Comparison of ENCODE assay signal across 10 cellular contexts in genomic region chr7:27122075-27122910, GRCh38. TPM values are rescaled to one million over a fixed set of nuclear protein-coding genes. Genes with fewer than 3 reads are reported as not detected.
DNase-seq lines count a peak whose midpoint lies in the region; ATAC-seq and TF ChIP-seq lines count a peak whose summit lies in the region.
"Had no signal": no experiment of that assay in that cellular context is flagged by ENCODE, and none has a peak within 500 bp of the region (broad histone marks: within the 10 kb centered on the region; RNA-seq: fewer than 3 reads in every experiment).

No MANE protein-coding gene starts in this region.

- no peaks in the 10 kb centered on the region for H3K9me3 ChIP-seq in colonic mucosa
- H3K9me3 ChIP-seq in liver (ENCODE audit: control insufficient read depth in 4 of 4, low read length in 3 of 4) = peaks cover 0 to 4% (median 0%) of the 10 kb centered on the region in 4 donors
- H3K9me3 ChIP-seq in spleen = no peaks in the 10 kb centered on the region

- H3K4me1 Mint-ChIP-seq in activated CD8-positive, alpha-beta T cell treated with anti-CD3 and anti-CD28 coated beads for 36 hours (ENCODE audit: low read depth) = no peaks in the 10 kb centered on the region

- H3K36me3 ChIP-seq in colonic mucosa (no peaks in the 10 kb centered on the region), liver (ENCODE audit: control insufficient read depth in 4 of 4, insufficient read depth in 3 of 4, low read depth in 1 of 4, low read length in 3 of 4) (no peaks in the 10 kb centered on the region), spleen (no peaks in the 10 kb centered on the region)

- CTCF ChIA-PET in activated CD8-positive, alpha-beta T cell treated with anti-CD3 and anti-CD28 coated beads for 36 hours (lab: Charles Lee) = no interaction called here

- H3K27me3 Mint-ChIP-seq in activated CD8-positive, alpha-beta T cell treated with anti-CD3 and anti-CD28 coated beads for 36 hours = peaks cover 8% of the 10 kb centered on the region

- no peak overlapping the region for H3K27ac Mint-ChIP-seq in activated CD8-positive, alpha-beta T cell treated with anti-CD3 and anti-CD28 coated beads for 36 hours
- no peak overlapping the region for H3K27ac Mint-ChIP-seq in activated naive CD4-positive, alpha-beta T cell treated with anti-CD3 and anti-CD28 coated beads, Interleukin-2, amount 50 U/mL, for 72 hours

- H3K27me3 ChIP-seq in colonic mucosa (no peaks in the 10 kb centered on the region), liver (ENCODE audit: control insufficient read depth in 4 of 4, insufficient read depth in 4 of 4, low read length in 3 of 4) (peaks cover 4 to 21% (median 11%) of the 10 kb centered on the region in 4 donors), spleen (replicated peaks in 1 of 7) (no peaks in the 10 kb centered on the region)

- H3K36me3 Mint-ChIP-seq in activated CD8-positive, alpha-beta T cell treated with anti-CD3 and anti-CD28 coated beads for 36 hours (ENCODE audit: low read depth) = no peaks in the 10 kb centered on the region
- no peaks in the 10 kb centered on the region for H3K36me3 Mint-ChIP-seq in activated naive CD4-positive, alpha-beta T cell treated with anti-CD3 and anti-CD28 coated beads, Interleukin-2, amount 50 U/mL, for 72 hours

- WGBS in liver = 24% methylated on average over 42 of the region's 42 CpGs
- 80 to 91% (median 84%) methylated on average over 42 of the region's 42 CpGs for WGBS in spleen, 5 donors

- no peak for TF ChIP-seq CTCF in colonic mucosa (IDR thresholded peaks at IDR 0.05)
- no peak for TF ChIP-seq CTCF in liver (IDR thresholded peaks at IDR 0.05; ENCODE audit: low read depth, low read length, missing input control)
- TF ChIP-seq CTCF in spleen (IDR thresholded peaks at IDR 0.05 in 8 of 11, conservative IDR thresholded peaks at IDR 0.05 in 3 of 11) = no peak
- no peak for TF ChIP-seq CTCF in activated CD8-positive, alpha-beta T cell treated with anti-CD3 and anti-CD28 coated beads for 36 hours (IDR thresholded peaks at IDR 0.05)

- H3K9ac ChIP-seq in colonic mucosa (ENCODE audit: low read depth in 2 of 2, low read length in 2 of 2) = peak overlapping the region; percentile 56 to 87
- H3K9ac ChIP-seq in liver (ENCODE audit: low read depth in 1 of 2, low read length in 2 of 2) = no peak overlapping the region

- no peak for TF ChIP-seq RAD21 in liver (IDR thresholded peaks at IDR 0.05)

- DNase-seq in HuH-7 (ENCODE audit: low spot score) (peak; percentile 73), colonic mucosa (peak; percentile 91), spleen (no peak), cortex of kidney (lab: John Stamatoyannopoulos, UW) (no peak), GM19238 (ENCODE audit: insufficient read length, low spot score) (no peak)
- no peak for DNase-seq in activated CD8-positive, alpha-beta T cell treated with anti-CD3 and anti-CD28 coated beads for 36 hours
- no peak for DNase-seq in activated naive CD4-positive, alpha-beta T cell treated with anti-CD3 and anti-CD28 coated beads, Interleukin-2, amount 50 U/mL, for 72 hours (ENCODE audit: low spot score in 2 of 2)
- DNase-seq: NCI-H226, Right ventricle myocardium superior had no signal

- no peaks in the 10 kb centered on the region for H3K9me3 Mint-ChIP-seq in activated CD8-positive, alpha-beta T cell treated with anti-CD3 and anti-CD28 coated beads for 36 hours
- no peaks in the 10 kb centered on the region for H3K9me3 Mint-ChIP-seq in activated naive CD4-positive, alpha-beta T cell treated with anti-CD3 and anti-CD28 coated beads, Interleukin-2, amount 50 U/mL, for 72 hours

- TF ChIP-seq POLR2A in spleen (IDR thresholded peaks at IDR 0.05) = no peak

- peaks cover 17% of the 10 kb centered on the region for H3K4me1 ChIP-seq in colonic mucosa
- peaks cover 4 to 16% (median 9%) of the 10 kb centered on the region in 4 donors for H3K4me1 ChIP-seq in liver (ENCODE audit: control insufficient read depth in 4 of 4, insufficient read depth in 4 of 4, low read length in 3 of 4)
- H3K4me1 ChIP-seq in spleen = peaks cover 0 to 22% (median 6%) of the 10 kb centered on the region in 6 donors

- H3K4me3 Mint-ChIP-seq in activated CD8-positive, alpha-beta T cell treated with anti-CD3 and anti-CD28 coated beads for 36 hours = no peak overlapping the region

- H3K4me3 ChIP-seq in colonic mucosa = peak overlapping the region; percentile 16
- H3K4me3 ChIP-seq in liver (ENCODE audit: low read depth in 1 of 3, low read length in 3 of 3) = no peak overlapping the region
- H3K4me3 ChIP-seq in spleen = peak overlapping the region in 4 of 8 donors; percentile 1 to 52 (median 24)

- no peak for ATAC-seq in activated CD8-positive, alpha-beta T cell treated with anti-CD3 and anti-CD28 coated beads for 36 hours
- no peak for ATAC-seq in activated naive CD4-positive, alpha-beta T cell treated with anti-CD3 and anti-CD28 coated beads, Interleukin-2, amount 50 U/mL, for 72 hours

- intact Hi-C loops in colonic mucosa (cut with DNase I) (no loop called here), spleen (cut with DNase I; ENCODE audit: low total_unique reads) (no loop called here)
- intact Hi-C loops in activated CD8-positive, alpha-beta T cell treated with anti-CD3 and anti-CD28 coated beads for 36 hours (cut with micrococcal nuclease) = no loop called here

- H3K27ac ChIP-seq in colonic mucosa (peak overlapping the region; percentile 83), liver (ENCODE audit: low read depth in 1 of 2, low read length in 2 of 2) (no peak overlapping the region), spleen (peak overlapping the region in 6 of 8 donors; percentile 7 to 77 (median 49))

- POLR2A ChIA-PET in activated CD8-positive, alpha-beta T cell treated with anti-CD3 and anti-CD28 coated beads for 36 hours (lab: Charles Lee) = interaction anchor here (0.6 kb wide), 1 partner anchor 13 kb away, joined by 3 read pairs; no protein-coding TSS in a partner anchor

TF ChIP-seq in liver, 16 proteins besides CTCF, POLR2A, EP300 and RAD21:
- TF ChIP-seq YY1 (IDR thresholded peaks at IDR 0.05) = no peak
- TF ChIP-seq GABPA (IDR thresholded peaks at IDR 0.05 in 1 of 2, conservative IDR thresholded peaks at IDR 0.05 in 1 of 2) = no peak
- TF ChIP-seq HNF4G (IDR thresholded peaks at IDR 0.05) = peak; percentile 31
- no peak for TF ChIP-seq NR2F2 (IDR thresholded peaks at IDR 0.05)
- TF ChIP-seq HNF4A (conservative IDR thresholded peaks at IDR 0.05) = peak; percentile 67 to 73

RNA-seq across cellular contexts. Expression of gene HOXA4, which starts 8.3 kb away (rescaled TPM):
- total RNA-seq in colonic mucosa (1 to 10 TPM; 3.3 to 4.5 TPM), liver (under 1 TPM; 0.17 to 0.28 TPM), spleen (10 to 100 TPM in 1 of 7 donors, 1 to 10 TPM in 6; 2.7 to 10.8 (median 4.6) TPM)
- polyA plus RNA-seq in liver (1 to 10 TPM in 1 of 2 donors, under 1 TPM in 1; 0.32 to 1.1 TPM), spleen (1 to 10 TPM; 2.1 to 5.9 (median 3.6) TPM)
- under 1 TPM in 1 of 2 experiments, not detected in 1; 0.25 TPM for total RNA-seq in activated CD8-positive, alpha-beta T cell treated with anti-CD3 and anti-CD28 coated beads for 36 hours
- total RNA-seq in activated naive CD4-positive, alpha-beta T cell treated with anti-CD3 and anti-CD28 coated beads, Interleukin-2, amount 50 U/mL, for 72 hours = under 1 TPM in 1 of 2 donors, not detected in 1; 0.59 TPM

RNA-seq across cellular contexts. Expression of gene HOXA2, which starts 19.8 kb away (rescaled TPM):
- total RNA-seq in colonic mucosa (1 to 10 TPM; 1.8 to 2.4 TPM), liver (under 1 TPM; 0.05 to 0.08 TPM), spleen (1 to 10 TPM in 4 of 7 donors, under 1 TPM in 3; 0.70 to 2.8 (median 1.3) TPM)
- polyA plus RNA-seq in liver (under 1 TPM; 0.08 to 0.13 TPM), spleen (under 1 TPM; 0.41 to 0.83 (median 0.55) TPM)
- total RNA-seq in activated CD8-positive, alpha-beta T cell treated with anti-CD3 and anti-CD28 coated beads for 36 hours = not detected
- not detected for total RNA-seq in activated naive CD4-positive, alpha-beta T cell treated with anti-CD3 and anti-CD28 coated beads, Interleukin-2, amount 50 U/mL, for 72 hours

RNA-seq across cellular contexts. Expression of gene HOXA5, which starts 21.2 kb away (rescaled TPM):
- total RNA-seq in colonic mucosa (10 to 100 TPM in 1 of 2 donors, 1 to 10 TPM in 1; 9.6 to 18.7 TPM), liver (1 to 10 TPM in 1 of 2 donors, under 1 TPM in 1; 0.42 to 2.1 TPM), spleen (1 to 10 TPM; 3.0 to 9.3 (median 6.9) TPM)
- polyA plus RNA-seq in liver (under 1 TPM; 0.40 to 0.90 TPM), spleen (1 to 10 TPM; 1.6 to 2.3 (median 2.2) TPM)
- total RNA-seq in activated CD8-positive, alpha-beta T cell treated with anti-CD3 and anti-CD28 coated beads for 36 hours = not detected
- not detected for total RNA-seq in activated naive CD4-positive, alpha-beta T cell treated with anti-CD3 and anti-CD28 coated beads, Interleukin-2, amount 50 U/mL, for 72 hours

RNA-seq across cellular contexts. Expression of gene HOXA6, which starts 25.3 kb away (rescaled TPM):
- total RNA-seq in colonic mucosa = 10 to 100 TPM; 10.9 to 29.6 TPM
- under 1 TPM in 1 of 2 donors, not detected in 1; 0.23 TPM for total RNA-seq in liver
- not detected for polyA plus RNA-seq in liver
- total RNA-seq in spleen = 1 to 10 TPM in 5 of 7 donors, under 1 TPM in 2; 0.38 to 2.0 (median 1.4) TPM
- under 1 TPM in 1 of 3 donors, not detected in 2; 0.26 TPM for polyA plus RNA-seq in spleen
- not detected for total RNA-seq in activated CD8-positive, alpha-beta T cell treated with anti-CD3 and anti-CD28 coated beads for 36 hours
- under 1 TPM in 1 of 2 donors, not detected in 1; 0.31 TPM for total RNA-seq in activated naive CD4-positive, alpha-beta T cell treated with anti-CD3 and anti-CD28 coated beads, Interleukin-2, amount 50 U/mL, for 72 hours
- total RNA-seq: Right ventricle myocardium superior had no signal

RNA-seq across cellular contexts. Expression of gene HOXA1, which starts 26.5 kb away (rescaled TPM):
- total RNA-seq in colonic mucosa = 1 to 10 TPM; 1.7 to 2.0 TPM
- total RNA-seq in liver = under 1 TPM; 0.08 to 0.28 TPM
- polyA plus RNA-seq in liver = under 1 TPM; 0.17 to 0.25 TPM
- 1 to 10 TPM; 1.1 to 4.1 (median 1.7) TPM for total RNA-seq in spleen
- polyA plus RNA-seq in spleen = 1 to 10 TPM in 1 of 3 donors, under 1 TPM in 2; 0.33 to 1.3 (median 0.82) TPM
- under 1 TPM; 0.25 TPM for total RNA-seq in activated CD8-positive, alpha-beta T cell treated with anti-CD3 and anti-CD28 coated beads for 36 hours
- under 1 TPM in 1 of 2 donors, not detected in 1; 0.16 TPM for total RNA-seq in activated naive CD4-positive, alpha-beta T cell treated with anti-CD3 and anti-CD28 coated beads, Interleukin-2, amount 50 U/mL, for 72 hours

Comparison
In these comparisons a context has a peak if more than half of its experiments do, and no peak if none do; other contexts are left out.
1. DNase-seq: peak in HuH-7 (single experiment) and colonic mucosa (single experiment); none in spleen (single experiment), cortex of kidney (single experiment), activated CD8-positive, alpha-beta T cell treated with anti-CD3 and anti-CD28 coated beads for 36 hours (single experiment), activated naive CD4-positive, alpha-beta T cell treated with anti-CD3 and anti-CD28 coated beads, Interleukin-2, amount 50 U/mL, for 72 hours (0 of 2) and GM19238 (single experiment).
2. H3K27ac ChIP-seq: peak in colonic mucosa (single experiment) and spleen (6 of 8); none in liver (0 of 2).
3. H3K9ac ChIP-seq: peak in colonic mucosa (2 of 2); none in liver (0 of 2).